In genomic region chr4:145533011-145533410, GRCh38 we compare ENCODE assay signal across 1 cellular context.
TF ChIP-seq lines count a peak whose summit lies in the region.

No MANE protein-coding gene starts in this region.

TF ChIP-seq in GM23338, 12 proteins besides CTCF, POLR2A, EP300 and RAD21 (continued from another document):
- no peak for TF ChIP-seq ZNF462 (CRISPR knock-in tag; IDR thresholded peaks at IDR 0.05)
- no peak for TF ChIP-seq REST (IDR thresholded peaks at IDR 0.05; ENCODE audit: unreplicated experiment)
- TF ChIP-seq NANOG (IDR thresholded peaks at IDR 0.05; ENCODE audit: borderline replicate concordance), result no peak
- no peak for TF ChIP-seq STAT1 (IDR thresholded peaks at IDR 0.05; ENCODE audit: unreplicated experiment)
- no peak for TF ChIP-seq ZNF331 (CRISPR knock-in tag; IDR thresholded peaks at IDR 0.05; ENCODE audit: low read depth)
- TF ChIP-seq EZH2 (IDR thresholded peaks at IDR 0.05; ENCODE audit: low read depth, unreplicated experiment), result no peak
- no peak for TF ChIP-seq POLR2AphosphoS5 (IDR thresholded peaks at IDR 0.05; ENCODE audit: low read depth)
- TF ChIP-seq EZH2phosphoT487 (IDR thresholded peaks at IDR 0.05; ENCODE audit: unreplicated experiment), result no peak
- TF ChIP-seq ETS1 (IDR thresholded peaks at IDR 0.05), result no peak
